8 cellular contexts compared by ENCODE assay signal in genomic region chr6:105136433-105137350, GRCh38. TPM values are rescaled to one million over a fixed set of nuclear protein-coding genes. Genes with fewer than 3 reads are reported as not detected.
A peak's percentile ranks its signal among the peaks of the same experiment; 100 is the strongest.
DNase-seq lines count a peak whose midpoint lies in the region; ATAC-seq, FAIRE-seq and TF ChIP-seq lines count a peak whose summit lies in the region.

No MANE protein-coding gene starts in this region.

- no peak for TF ChIP-seq RAD21 in K562 (CRISPR knock-in tag; conservative IDR thresholded peaks at IDR 0.05 in 1 of 2, IDR thresholded peaks at IDR 0.05 in 1 of 2)

- WGBS in K562 (ENCODE audit: insufficient coverage, low coverage, missing lambda C conversion rate): 32% methylated on average over 53 of the region's 122 CpGs

- DNase-seq in C1 segment of cervical spinal cord (lab: John Stamatoyannopoulos, UW) (peak in 11 of 14 donors; percentile 45 to 89 (median 70)), Peyer's patch (peak in 2 of 3 donors; percentile 54 to 67), K562 (ENCODE audit: extremely low read depth in 1 of 4, low spot score in 3 of 4) (peak; percentile 10 to 63 (median 54)), retinal pigment epithelial cell (ENCODE audit: low read depth) (no peak), PC-3 (no peak)

- no peaks in the 10 kb centered on the region for H3K36me3 ChIP-seq in Peyer's patch
- H3K36me3 ChIP-seq in K562 (ENCODE audit: control insufficient read depth, insufficient read depth, low read length): no peaks in the 10 kb centered on the region
- H3K36me3 ChIP-seq in PC-3 (ENCODE audit: low read depth, low read length): no peaks in the 10 kb centered on the region

- H4K20me1 ChIP-seq in K562 (replicated peaks; ENCODE audit: control insufficient read depth, insufficient read depth, low read length) (no peaks in the 10 kb centered on the region), PC-3 (ENCODE audit: low read length) (no peaks in the 10 kb centered on the region)

- BruUV-seq in K562 (replicated peaks; lab: Mats Ljungman, UMichigan) (no TSS peak), PC-3 (replicated peaks; lab: Mats Ljungman, UMichigan) (no TSS peak)

- H2AFZ ChIP-seq in K562 (ENCODE audit: low read depth, low read length) (0 out of 2 replicates have a peak overlapping the region, but pooled peaks have one; percentile 43), PC-3 (ENCODE audit: low read length) (no peak overlapping the region)

- H3K4me2 ChIP-seq in K562 (ENCODE audit: insufficient read depth, low read length) (peak overlapping the region; percentile 38), PC-3 (ENCODE audit: low read length) (no peak overlapping the region)

- no peak for TF ChIP-seq EP300 in K562 (IDR thresholded peaks at IDR 0.05; ENCODE audit: low read length)

- H3K79me2 ChIP-seq in K562 (ENCODE audit: control insufficient read depth, insufficient read depth, low read length) (no peaks in the 10 kb centered on the region), PC-3 (ENCODE audit: low read length) (no peaks in the 10 kb centered on the region)

- peak; percentile 48 for ATAC-seq in GM18873 (IDR thresholded peaks at IDR 0.05; ENCODE audit: low FRiP score, unreplicated experiment)
- peak; percentile 48 for ATAC-seq in HG03108 (IDR thresholded peaks at IDR 0.05; ENCODE audit: unreplicated experiment)
- peak; percentile 67 for ATAC-seq in K562
- ATAC-seq in PC-3: no peak

- TF ChIP-seq POLR2A in Peyer's patch (IDR thresholded peaks at IDR 0.05) (no peak), K562 (conservative IDR thresholded peaks at IDR 0.05) (no peak)

- no peaks in the 10 kb centered on the region for H3F3A ChIP-seq in PC-3 (ENCODE audit: low read length, unreplicated experiment)

- CTCF ChIA-PET in K562 (lab: Yijun Ruan, JAX; ENCODE audit: low intra/inter-chr PET ratio) (no interaction called here), PC-3 (lab: Charles Lee) (no interaction called here)

- H3K9me2 ChIP-seq in PC-3 (replicated peaks; ENCODE audit: low read length): no peaks in the 10 kb centered on the region

- H3K9me3 ChIP-seq in Peyer's patch (no peaks in the 10 kb centered on the region), K562 (replicated peaks; ENCODE audit: control insufficient read depth, insufficient read depth, low read depth, low read length) (no peaks in the 10 kb centered on the region), PC-3 (ENCODE audit: low read length) (no peaks in the 10 kb centered on the region)

- no peak for FAIRE-seq in K562 (lab: Jason Lieb, UNC)

- H3K9me1 ChIP-seq in K562 (ENCODE audit: control insufficient read depth, insufficient read depth, low read length): no peaks in the 10 kb centered on the region

- H3K27ac ChIP-seq in Peyer's patch: peak overlapping the region; percentile 34 to 84 (median 66)
- no peak overlapping the region for H3K27ac ChIP-seq in K562 (ENCODE audit: extremely low read depth, low read depth, low read length)
- no peak overlapping the region for H3K27ac ChIP-seq in PC-3 (ENCODE audit: low read length)

- in situ Hi-C loops in K562 (cut with MboI): no loop called here

- peak overlapping the region; percentile 49 to 92 (median 64) for H3K4me3 ChIP-seq in Peyer's patch
- H3K4me3 ChIP-seq in K562: peak overlapping the region; percentile 38
- H3K4me3 ChIP-seq in iPS-11a (ENCODE audit: low read depth, low read length): peak overlapping the region; percentile 63
- H3K4me3 ChIP-seq in retinal pigment epithelial cell (ENCODE audit: low read length): peak overlapping the region; percentile 63
- H3K4me3 ChIP-seq in PC-3 (ENCODE audit: low read length): no peak overlapping the region

- TF ChIP-seq CTCF in Peyer's patch (IDR thresholded peaks at IDR 0.05) (peak in 3 of 6 experiments; percentile 24 to 31 (median 30)), K562 (IDR thresholded peaks at IDR 0.05 in 2 of 3, conservative IDR thresholded peaks at IDR 0.05 in 1 of 3; ENCODE audit: insufficient read depth in 2 of 3, low read depth in 1 of 3, low read length in 3 of 3) (no peak), retinal pigment epithelial cell (conservative IDR thresholded peaks at IDR 0.05; ENCODE audit: low read depth, low read length) (peak; percentile 15), PC-3 (conservative IDR thresholded peaks at IDR 0.05; ENCODE audit: low read depth, low read length) (no peak)

- POLR2A ChIA-PET in K562 (lab: Yijun Ruan, JAX): interaction anchor here (0.6 to 0.7 kb wide), 3 partner anchors 17 to 171 kb away, joined by 3 read pairs; no protein-coding TSS in a partner anchor
- POLR2A ChIA-PET in PC-3 (lab: Charles Lee; ENCODE audit: unreplicated experiment): no interaction called here

- H3K27me3 ChIP-seq in Peyer's patch (peaks cover 0 to 8% of the 10 kb centered on the region in 2 donors), K562 (ENCODE audit: control insufficient read depth in 2 of 2, insufficient read depth in 2 of 2, low read length in 2 of 2) (peaks cover 6 to 24% of the 10 kb centered on the region in 2 experiments; a peak in 3 of 5 replicates), PC-3 (ENCODE audit: low read length) (no peaks in the 10 kb centered on the region)

- H3K9ac ChIP-seq in K562 (ENCODE audit: insufficient read depth in 1 of 2, low read depth in 2 of 2, low read length in 2 of 2) (0 out of 4 replicates have a peak overlapping the region, but pooled peaks of 1 of the 2 experiments have one; percentile 46), PC-3 (ENCODE audit: low read length) (no peak overlapping the region)

- intact Hi-C loops in K562 (cut with micrococcal nuclease): no loop called here
- intact Hi-C loops in PC-3 (cut with micrococcal nuclease): no loop called here

- H3K4me1 ChIP-seq in Peyer's patch (peaks cover 0 to 8% (median 0%) of the 10 kb centered on the region in 4 donors), K562 (replicated peaks in 1 of 2; ENCODE audit: control insufficient read depth in 2 of 2, insufficient read depth in 2 of 2, low read length in 2 of 2) (peaks cover 0 to 16% of the 10 kb centered on the region in 2 experiments; a peak in 2 of 5 replicates), PC-3 (ENCODE audit: insufficient read depth, low read length) (no peaks in the 10 kb centered on the region)

TF ChIP-seq in K562, 482 proteins besides CTCF, POLR2A, EP300 and RAD21:
- TF ChIP-seq NFIC (IDR thresholded peaks at IDR 0.05) (0 out of 2 replicates have a peak, but pooled peaks have one; percentile 12), NCOA6 (IDR thresholded peaks at IDR 0.05) (peak; percentile 31; the same call in 1 of the 2 replicates), TCF7L2 (IDR thresholded peaks at IDR 0.05; ENCODE audit: low read depth, low read length) (no peak), TFAM (CRISPR knock-in tag; conservative IDR thresholded peaks at IDR 0.05) (no peak), E2F6 (IDR thresholded peaks at IDR 0.05; ENCODE audit: borderline replicate concordance in 1 of 2, extremely low read depth in 1 of 2, insufficient read depth in 1 of 2, insufficient read length in 1 of 2, low read depth in 1 of 2, low read length in 1 of 2, poor library complexity in 1 of 2, severe bottlenecking in 1 of 2) (peak in 1 of 2 experiments; percentile 63), KLF16 (IDR thresholded peaks at IDR 0.05) (no peak), PCBP1 (IDR thresholded peaks at IDR 0.05; ENCODE audit: low read depth, low read length, poor library complexity, severe bottlenecking) (no peak), ZNF140 (CRISPR knock-in tag; IDR thresholded peaks at IDR 0.05) (no peak), HCFC1 (IDR thresholded peaks at IDR 0.05; ENCODE audit: low read depth, low read length) (no peak), SMARCE1 (IDR thresholded peaks at IDR 0.05) (no peak), LEF1 (IDR thresholded peaks at IDR 0.05) (no peak), ATF1 (CRISPR knock-in tag; IDR thresholded peaks at IDR 0.05) (no peak), ATF1 (tag; IDR thresholded peaks at IDR 0.05) (no peak), L3MBTL2 (IDR thresholded peaks at IDR 0.05) (peak; percentile 44; the same call in 1 of the 2 replicates)
TF ChIP-seq in K562: peak in this region for 4.

RNA-seq across cellular contexts. Expression of gene POPDC3, which starts 43.1 kb away (rescaled TPM):
- total RNA-seq in Peyer's patch (not detected), K562 (2014; rRNA removed) (5.0 and 6.4 TPM in 2 replicates), K562 (2014; rRNA removed; fragmentation: Illumina TruSeq; extraction: Trizol) (5.6 and 5.9 TPM in 2 replicates), K562 (2015; rRNA removed; fragmentation: Illumina TruSeq; extraction: Trizol) (4.6 and 5.3 TPM in 2 replicates), K562 (2021) (4.0 and 4.8 TPM in 2 replicates), PC-3 (2014; rRNA removed) (31.6 and 41.4 TPM in 2 replicates)
- total RNA-seq in K562 (2011; cell fraction: chromatin; rRNA removed; ENCODE audit: low replicate concordance): 1.4 and 4.2 TPM in 2 replicates
- 1.7 and 2.3 TPM in 2 replicates for total RNA-seq in K562 (2011; cell fraction: nucleolus; rRNA removed)
- total RNA-seq in K562 (2011; cell fraction: nucleoplasm; rRNA removed): 3.5 and 5.3 TPM in 2 replicates
- polyA plus RNA-seq in K562 (2011; rRNA removed) (1.0 and 11.8 TPM in 2 replicates), K562 (2014; fragmentation: Illumina TruSeq; extraction: Trizol) (10.2 and 11.5 TPM in 2 replicates), K562 (2014; fragmentation: Nextera tagmentation; extraction: Ambion mirVana) (1 to 10 TPM; 4.0 to 5.4 TPM), K562 (2014; rRNA removed) (8.3 TPM in 2 replicates)
- polyA plus RNA-seq in K562 (2011; cell fraction: cytosol; rRNA removed): 0.52 and 3.7 TPM in 2 replicates
- polyA plus RNA-seq in K562 (2011; cell fraction: nucleus; rRNA removed): 0.31 and 3.0 TPM in 2 replicates
- polyA plus RNA-seq in K562 (2012): 6.1 and 10.2 TPM in 2 replicates
- 0.24 and 4.8 TPM in 2 replicates for polyA minus RNA-seq in K562 (2011; rRNA and poly(A)+ RNA removed)
- polyA minus RNA-seq in K562 (2011; cell fraction: cytosol; rRNA and poly(A)+ RNA removed): 1.2 TPM in 1 of 2 replicates, not detected in the other
- 0.94 TPM in 1 of 2 replicates, not detected in the other for polyA minus RNA-seq in K562 (2011; cell fraction: nucleus; rRNA and poly(A)+ RNA removed)

Comparison
In these comparisons a context has a peak if more than half of its experiments do, and no peak if none do; other contexts are left out.
1. DNase-seq: peak in C1 segment of cervical spinal cord (11 of 14), Peyer's patch (2 of 3) and K562 (4 of 4); none in retinal pigment epithelial cell (single experiment) and PC-3 (single experiment).
2. H3K27ac ChIP-seq: peak in Peyer's patch (4 of 4); none in K562 (single experiment) and PC-3 (single experiment).